Comparison of ENCODE assay signal across 12 cellular contexts in the genomic region with DNA sequence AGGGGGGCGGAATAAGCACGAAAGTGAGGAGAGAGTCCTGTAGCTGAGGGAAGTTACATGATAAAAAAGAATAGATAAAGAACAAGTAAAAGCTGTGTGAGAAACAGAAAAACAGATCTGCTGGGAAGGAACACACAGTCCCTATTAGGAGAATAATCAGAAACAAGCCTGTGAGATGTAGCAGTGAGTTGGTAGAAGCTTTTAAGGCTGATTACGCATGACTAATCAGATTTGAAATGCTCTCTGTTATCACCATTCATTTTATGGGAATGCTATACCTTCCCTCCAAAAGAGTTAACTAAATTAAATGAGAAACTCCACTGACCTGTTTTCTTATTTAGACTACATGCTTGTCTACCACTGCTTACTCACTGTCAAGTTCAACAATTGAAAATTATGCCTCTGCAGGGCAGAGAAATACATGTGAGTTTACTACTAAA. TPM values are rescaled to one million over a fixed set of nuclear protein-coding genes. Genes with fewer than 3 reads are reported as not detected.
DNase-seq lines count a peak whose midpoint lies in the region; ATAC-seq and TF ChIP-seq lines count a peak whose summit lies in the region.
"Had no signal": no experiment of that assay in that cellular context is flagged by ENCODE, and none has a peak within 500 bp of the region (broad histone marks: within the 10 kb centered on the region; RNA-seq: fewer than 3 reads in every experiment).

No MANE protein-coding gene starts in this region.

- peak overlapping the region in 1 of 3 experiments; percentile 4 for H3K4me3 ChIP-seq in mammary epithelial cell (replicated peaks in 1 of 3; ENCODE audit: insufficient read depth in 1 of 3, low read depth in 2 of 3, low read length in 3 of 3)
- H3K4me3 ChIP-seq in iPS-18a (ENCODE audit: low read length) = no peak overlapping the region
- no peak overlapping the region for H3K4me3 ChIP-seq in Karpas-422 (ENCODE audit: low read length)
- H3K4me3 ChIP-seq: gastroesophageal sphincter had no signal

- H3K9me3 ChIP-seq in mammary epithelial cell (replicated peaks; ENCODE audit: insufficient read depth, low read length) = no peaks in the 10 kb centered on the region
- H3K9me3 ChIP-seq in iPS-18a (ENCODE audit: control insufficient read depth, low read depth, low read length) = no peaks in the 10 kb centered on the region
- H3K9me3 ChIP-seq in Karpas-422 (ENCODE audit: low read length) = no peaks in the 10 kb centered on the region
- H3K9me3 ChIP-seq: gastroesophageal sphincter, neutrophil had no signal

- H3K36me3 ChIP-seq in mammary epithelial cell (ENCODE audit: insufficient read depth, low read length) (no peaks in the 10 kb centered on the region), iPS-18a (ENCODE audit: control insufficient read depth, low read depth, low read length) (no peaks in the 10 kb centered on the region), Karpas-422 (ENCODE audit: insufficient read depth, low read length) (no peaks in the 10 kb centered on the region)
- H3K36me3 ChIP-seq: gastroesophageal sphincter, neutrophil had no signal

- in situ Hi-C loops in mammary epithelial cell (cut with MboI; ENCODE audit: low sequenced_read_pairs in 2 of 2) = no loop called here

- H3K27ac ChIP-seq in mammary epithelial cell (ENCODE audit: insufficient read depth, low read depth, low read length) (peak overlapping the region; percentile 93), iPS-18a (ENCODE audit: low read length) (peak overlapping the region; percentile 29), Karpas-422 (ENCODE audit: low read length) (no peak overlapping the region)
- H3K27ac ChIP-seq: neutrophil, VCaP had no signal

- no peak for TF ChIP-seq CTCF in mammary epithelial cell (conservative IDR thresholded peaks at IDR 0.05 in 1 of 2, IDR thresholded peaks at IDR 0.05 in 1 of 2; ENCODE audit: extremely low read depth in 1 of 2, insufficient read depth in 1 of 2, low read depth in 1 of 2, low read length in 2 of 2)

- CTCF ChIA-PET in mammary epithelial cell (lab: Charles Lee; ENCODE audit: low non-redundant PET) = no interaction called here

- H3K79me2 ChIP-seq in mammary epithelial cell (ENCODE audit: insufficient read depth, low read length) = peaks cover 96% of the 10 kb centered on the region
- peaks cover 99% of the 10 kb centered on the region for H3K79me2 ChIP-seq in Karpas-422 (ENCODE audit: low read length)

- H3K27me3 ChIP-seq in mammary epithelial cell (ENCODE audit: insufficient read depth, low read length) = no peaks in the 10 kb centered on the region
- H3K27me3 ChIP-seq in iPS-18a (ENCODE audit: control insufficient read depth, insufficient read depth, low read length) = no peaks in the 10 kb centered on the region
- no peaks in the 10 kb centered on the region for H3K27me3 ChIP-seq in Karpas-422 (ENCODE audit: low read length)
- H3K27me3 ChIP-seq: gastroesophageal sphincter, neutrophil had no signal

- WGBS in mammary epithelial cell (ENCODE audit: low coverage, missing lambda C conversion rate) = 97% methylated on average over 3 of the region's 3 CpGs

- BruUV-seq in mammary epithelial cell (replicated peaks; lab: Mats Ljungman, UMichigan) = no TSS peak

- H3K9me2 ChIP-seq in Karpas-422 (replicated peaks; ENCODE audit: insufficient read depth, low read length) = no peaks in the 10 kb centered on the region

- H4K20me1 ChIP-seq in mammary epithelial cell (ENCODE audit: insufficient read depth, low read length) = no peaks in the 10 kb centered on the region
- peaks cover 9% of the 10 kb centered on the region for H4K20me1 ChIP-seq in Karpas-422 (ENCODE audit: insufficient read depth, low read depth, low read length)

- no peak overlapping the region for H2AFZ ChIP-seq in mammary epithelial cell (ENCODE audit: low read depth, low read length)
- H2AFZ ChIP-seq in Karpas-422 (ENCODE audit: low read length) = no peak overlapping the region

- dilution Hi-C loops in mammary epithelial cell (cut with HindIII; ENCODE audit: low sequenced_read_pairs) = no loop called here

- H3K9ac ChIP-seq in mammary epithelial cell (ENCODE audit: insufficient read depth, low read length) = no peak overlapping the region
- no peak overlapping the region for H3K9ac ChIP-seq in iPS-18a (ENCODE audit: low read length)
- H3K9ac ChIP-seq in Karpas-422 (ENCODE audit: low read length) = no peak overlapping the region

- DNase-seq in LHCN-M2 (ENCODE audit: low read depth) (peak; percentile 56), mammary epithelial cell (peak; percentile 43), superior temporal gyrus (ENCODE audit: extremely low spot score) (peak; percentile 50), NCI-H2107 (lab: John Stamatoyannopoulos, UW) (no peak), Karpas-422 (no peak)
- DNase-seq: activated gamma-delta T cell treated with Interleukin-2 at 50 U/mL for 16 hours, MM.1S had no signal

- no peak for ATAC-seq in HG03565 (IDR thresholded peaks at IDR 0.05; ENCODE audit: unreplicated experiment)
- ATAC-seq: gastroesophageal sphincter had no signal

- H3K4me2 ChIP-seq in mammary epithelial cell (ENCODE audit: insufficient read depth, low read depth, low read length) (peak overlapping the region; percentile 73), Karpas-422 (ENCODE audit: low read depth, low read length, poor library complexity, severe bottlenecking) (no peak overlapping the region)

- intact Hi-C loops in mammary epithelial cell (cut with micrococcal nuclease) = no loop called here

- H3K4me1 ChIP-seq in mammary epithelial cell (ENCODE audit: insufficient read depth, low read length) (peaks cover 61% of the 10 kb centered on the region), iPS-18a (ENCODE audit: control insufficient read depth, low read depth, low read length) (peaks cover 58% of the 10 kb centered on the region), Karpas-422 (ENCODE audit: low read length) (peaks cover 19% of the 10 kb centered on the region)

RNA-seq across cellular contexts. Expression of a gene that starts 15.8 kb away (rescaled TPM):
- total RNA-seq in LHCN-M2 (2014; rRNA removed) = 37.0 and 46.1 TPM in 2 replicates
- polyA plus RNA-seq in LHCN-M2 (2012) = 18.4 TPM
- 10 to 100 TPM; 39.5 to 55.8 TPM for total RNA-seq in mammary epithelial cell
- polyA plus RNA-seq in mammary epithelial cell = 45.8 TPM
- polyA minus RNA-seq in mammary epithelial cell = 55.7 TPM
- total RNA-seq in Karpas-422 (2014; rRNA removed; shearing (Covaris generic); ENCODE audit: low replicate concordance) = 43.3 and 82.6 TPM in 2 replicates

RNA-seq across cellular contexts. Expression of a gene that starts 56.3 kb away (rescaled TPM):
- total RNA-seq in LHCN-M2 (2014; rRNA removed) (34.8 and 51.5 TPM in 2 replicates), mammary epithelial cell (10 to 100 TPM; 42.5 to 50.4 TPM)
- polyA plus RNA-seq in LHCN-M2 (2012) = 62.4 TPM
- polyA plus RNA-seq in mammary epithelial cell = 65.2 TPM
- 9.5 TPM for polyA minus RNA-seq in mammary epithelial cell
- 153 and 219 TPM in 2 replicates for total RNA-seq in Karpas-422 (2014; rRNA removed; shearing (Covaris generic); ENCODE audit: low replicate concordance)

Comparison
In these comparisons a context has a peak if more than half of its experiments do, and no peak if none do; other contexts are left out.
1. DNase-seq: peak in LHCN-M2 (single experiment), mammary epithelial cell (single experiment) and superior temporal gyrus (single experiment); none in NCI-H2107 (single experiment) and Karpas-422 (single experiment).